In the genomic region with DNA sequence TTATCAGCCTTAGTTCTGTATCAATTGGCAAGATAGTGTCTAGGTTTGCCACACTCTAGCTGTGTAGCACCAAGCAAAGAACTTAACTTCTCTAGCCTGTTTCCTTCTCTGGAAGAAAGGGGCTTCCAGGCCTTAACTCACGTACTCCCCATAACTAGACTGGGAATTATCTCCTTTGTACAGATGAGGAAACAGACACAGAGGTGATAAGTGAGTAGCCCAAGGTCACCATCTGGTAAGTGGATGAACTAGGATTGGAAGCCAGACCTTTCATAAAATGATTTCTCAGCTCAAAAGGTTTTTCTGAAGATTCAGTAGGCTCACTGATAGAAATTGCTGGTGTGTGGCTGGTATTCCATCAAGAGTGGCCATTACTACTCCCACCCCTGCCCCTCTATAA, we compare ENCODE assay signal across 1 cellular context.
TF ChIP-seq lines count a peak whose summit lies in the region.

No MANE protein-coding gene starts in this region.

TF ChIP-seq in K562, 482 proteins besides CTCF, POLR2A, EP300 and RAD21 (continued from another document and continues in another):
- TF ChIP-seq, protein P1, sequence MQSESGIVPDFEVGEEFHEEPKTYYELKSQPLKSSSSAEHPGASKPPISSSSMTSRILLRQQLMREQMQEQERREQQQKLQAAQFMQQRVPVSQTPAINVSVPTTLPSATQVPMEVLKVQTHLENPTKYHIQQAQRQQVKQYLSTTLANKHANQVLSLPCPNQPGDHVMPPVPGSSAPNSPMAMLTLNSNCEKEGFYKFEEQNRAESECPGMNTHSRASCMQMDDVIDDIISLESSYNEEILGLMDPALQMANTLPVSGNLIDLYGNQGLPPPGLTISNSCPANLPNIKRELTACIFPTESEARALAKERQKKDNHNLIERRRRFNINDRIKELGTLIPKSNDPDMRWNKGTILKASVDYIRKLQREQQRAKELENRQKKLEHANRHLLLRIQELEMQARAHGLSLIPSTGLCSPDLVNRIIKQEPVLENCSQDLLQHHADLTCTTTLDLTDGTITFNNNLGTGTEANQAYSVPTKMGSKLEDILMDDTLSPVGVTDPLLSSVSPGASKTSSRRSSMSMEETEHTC (IDR thresholded peaks at IDR 0.05), result no peak
- no peak for TF ChIP-seq EHMT2 (IDR thresholded peaks at IDR 0.05)
- TF ChIP-seq HDAC2 (IDR thresholded peaks at IDR 0.05), result no peak; the same call in 1 of the 2 replicates
- no peak for TF ChIP-seq NR1H2 (CRISPR knock-in tag; IDR thresholded peaks at IDR 0.05)
- TF ChIP-seq ZNF398 (CRISPR knock-in tag; IDR thresholded peaks at IDR 0.05), result no peak
- TF ChIP-seq TBL1XR1 (IDR thresholded peaks at IDR 0.05; ENCODE audit: low read length in 2 of 2), result no peak
- TF ChIP-seq HMGN3 (IDR thresholded peaks at IDR 0.05; ENCODE audit: borderline replicate concordance, extremely low read depth, insufficient read length, low read depth, low read length), result no peak
- peak; percentile 93 for TF ChIP-seq CBFA2T3 (IDR thresholded peaks at IDR 0.05)
- no peak for TF ChIP-seq HINFP (tag; conservative IDR thresholded peaks at IDR 0.05; ENCODE audit: low read depth)
- no peak for TF ChIP-seq ZBTB11 (CRISPR knock-in tag; IDR thresholded peaks at IDR 0.05)
- no peak for TF ChIP-seq FUS (optimal IDR thresholded peaks at IDR 0.05; ENCODE audit: low read depth, low read length)
- TF ChIP-seq, protein P2, sequence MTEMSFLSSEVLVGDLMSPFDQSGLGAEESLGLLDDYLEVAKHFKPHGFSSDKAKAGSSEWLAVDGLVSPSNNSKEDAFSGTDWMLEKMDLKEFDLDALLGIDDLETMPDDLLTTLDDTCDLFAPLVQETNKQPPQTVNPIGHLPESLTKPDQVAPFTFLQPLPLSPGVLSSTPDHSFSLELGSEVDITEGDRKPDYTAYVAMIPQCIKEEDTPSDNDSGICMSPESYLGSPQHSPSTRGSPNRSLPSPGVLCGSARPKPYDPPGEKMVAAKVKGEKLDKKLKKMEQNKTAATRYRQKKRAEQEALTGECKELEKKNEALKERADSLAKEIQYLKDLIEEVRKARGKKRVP (CRISPR knock-in tag; IDR thresholded peaks at IDR 0.05), result no peak
- TF ChIP-seq ERF (CRISPR knock-in tag; IDR thresholded peaks at IDR 0.05), result no peak
- no peak for TF ChIP-seq KHSRP (IDR thresholded peaks at IDR 0.05)
- no peak for TF ChIP-seq NCOA6 (IDR thresholded peaks at IDR 0.05)
- TF ChIP-seq LEF1 (IDR thresholded peaks at IDR 0.05), result peak; percentile 65; the same call in 1 of the 2 replicates
- TF ChIP-seq POLR2AphosphoS2 (IDR thresholded peaks at IDR 0.05; ENCODE audit: low read length), result no peak
- peak; percentile 85 for TF ChIP-seq TEAD4 (IDR thresholded peaks at IDR 0.05; ENCODE audit: low read length)
- TF ChIP-seq TEAD4 (CRISPR knock-in tag; IDR thresholded peaks at IDR 0.05; ENCODE audit: borderline replicate concordance), result no peak
- TF ChIP-seq MYC (IDR thresholded peaks at IDR 0.05; ENCODE audit: low read depth, low read length), result no peak
- TF ChIP-seq MYC (CRISPR knock-in tag; IDR thresholded peaks at IDR 0.05; ENCODE audit: borderline replicate concordance, low read depth), result no peak
- no peak for TF ChIP-seq SETDB1 (IDR thresholded peaks at IDR 0.05; ENCODE audit: low read length)
- no peak for TF ChIP-seq CC2D1A (IDR thresholded peaks at IDR 0.05)
- TF ChIP-seq SAP30 (IDR thresholded peaks at IDR 0.05; ENCODE audit: borderline replicate concordance, insufficient read depth, low read depth, low read length, poor library complexity, severe bottlenecking), result no peak
- TF ChIP-seq PHF20 (IDR thresholded peaks at IDR 0.05; ENCODE audit: partially characterized antibody), result no peak
- TF ChIP-seq OTX1 (CRISPR knock-in tag; IDR thresholded peaks at IDR 0.05), result no peak
- no peak for TF ChIP-seq ZC3H4 (CRISPR knock-in tag; IDR thresholded peaks at IDR 0.05; ENCODE audit: borderline replicate concordance)
- TF ChIP-seq RBM39 (optimal IDR thresholded peaks at IDR 0.05; ENCODE audit: low read depth, low read length), result no peak
- no peak for TF ChIP-seq ELF4 (CRISPR knock-in tag; IDR thresholded peaks at IDR 0.05)
- TF ChIP-seq, protein P3, sequence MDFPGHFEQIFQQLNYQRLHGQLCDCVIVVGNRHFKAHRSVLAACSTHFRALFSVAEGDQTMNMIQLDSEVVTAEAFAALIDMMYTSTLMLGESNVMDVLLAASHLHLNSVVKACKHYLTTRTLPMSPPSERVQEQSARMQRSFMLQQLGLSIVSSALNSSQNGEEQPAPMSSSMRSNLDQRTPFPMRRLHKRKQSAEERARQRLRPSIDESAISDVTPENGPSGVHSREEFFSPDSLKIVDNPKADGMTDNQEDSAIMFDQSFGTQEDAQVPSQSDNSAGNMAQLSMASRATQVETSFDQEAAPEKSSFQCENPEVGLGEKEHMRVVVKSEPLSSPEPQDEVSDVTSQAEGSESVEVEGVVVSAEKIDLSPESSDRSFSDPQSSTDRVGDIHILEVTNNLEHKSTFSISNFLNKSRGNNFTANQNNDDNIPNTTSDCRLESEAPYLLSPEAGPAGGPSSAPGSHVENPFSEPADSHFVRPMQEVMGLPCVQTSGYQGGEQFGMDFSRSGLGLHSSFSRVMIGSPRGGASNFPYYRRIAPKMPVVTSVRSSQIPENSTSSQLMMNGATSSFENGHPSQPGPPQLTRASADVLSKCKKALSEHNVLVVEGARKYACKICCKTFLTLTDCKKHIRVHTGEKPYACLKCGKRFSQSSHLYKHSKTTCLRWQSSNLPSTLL (IDR thresholded peaks at IDR 0.05), result no peak
- no peak for TF ChIP-seq ZC3H11A (IDR thresholded peaks at IDR 0.05; ENCODE audit: low read depth, low read length)
- peak; percentile 68 for TF ChIP-seq NFIC (IDR thresholded peaks at IDR 0.05)
- TF ChIP-seq SIX5 (IDR thresholded peaks at IDR 0.05; ENCODE audit: borderline replicate concordance in 1 of 2, insufficient read depth in 1 of 2, low read depth in 1 of 2, low read length in 2 of 2), result no peak
- no peak for TF ChIP-seq ZC3H8 (IDR thresholded peaks at IDR 0.05)
- TF ChIP-seq KLF16 (IDR thresholded peaks at IDR 0.05), result peak; percentile 76
- TF ChIP-seq PKNOX1 (IDR thresholded peaks at IDR 0.05), result no peak
- no peak for TF ChIP-seq ZNF318 (IDR thresholded peaks at IDR 0.05; ENCODE audit: borderline replicate concordance in 1 of 2, low read depth in 1 of 2)
- TF ChIP-seq PHB (CRISPR knock-in tag; IDR thresholded peaks at IDR 0.05), result no peak
- no peak for TF ChIP-seq TAF1 (IDR thresholded peaks at IDR 0.05; ENCODE audit: control insufficient read depth, extremely low read depth, insufficient read depth, low read length, severe bottlenecking)
- TF ChIP-seq RBM14 (IDR thresholded peaks at IDR 0.05; ENCODE audit: borderline replicate concordance, insufficient read depth, low read depth, low read length), result no peak
